Comparison of ENCODE assay signal across 9 cellular contexts in genomic region chr2:951224-952006, GRCh38. TPM values are rescaled to one million over a fixed set of nuclear protein-coding genes. Genes with fewer than 3 reads are reported as not detected.
DNase-seq lines count a peak whose midpoint lies in the region; ATAC-seq lines count a peak whose summit lies in the region.
"Had no signal": no experiment of that assay in that cellular context is flagged by ENCODE, and none has a peak within 500 bp of the region (broad histone marks: within the 10 kb centered on the region; RNA-seq: fewer than 3 reads in every experiment).

No MANE protein-coding gene starts in this region.

- H3K27ac Mint-ChIP-seq in activated T-helper 1 cell treated with anti-CD3 and anti-CD28 coated beads, Interleukin-12 subunit alpha, Interleukin-12 subunit beta, Interleukin-2, Interleukin-4 antibody, amounts not matched to agents 30 ng/mL and 10 ng/mL and 1 ng/mL, durations not matched to agents 14 hours and 24 hours and 36 hours: no peak overlapping the region
- no peak overlapping the region for H3K27ac Mint-ChIP-seq in stimulated activated effector memory CD8-positive, alpha-beta T cell treated with anti-CD3 and anti-CD28 coated beads, Interleukin-12 subunit alpha, Interleukin-12 subunit beta, amount 100 ng/mL, for 72 hours

- H3K9me3 Mint-ChIP-seq in activated T-helper 1 cell treated with anti-CD3 and anti-CD28 coated beads, Interleukin-12 subunit alpha, Interleukin-12 subunit beta, Interleukin-2, Interleukin-4 antibody, amounts not matched to agents 30 ng/mL and 10 ng/mL and 1 ng/mL, durations not matched to agents 14 hours and 24 hours and 36 hours: no peaks in the 10 kb centered on the region
- no peaks in the 10 kb centered on the region for H3K9me3 Mint-ChIP-seq in stimulated activated effector memory CD8-positive, alpha-beta T cell treated with anti-CD3 and anti-CD28 coated beads, Interleukin-12 subunit alpha, Interleukin-12 subunit beta, amount 100 ng/mL, for 72 hours

- in situ Hi-C loops in ACHN (cut with HindIII; ENCODE audit: low pct_ligation_motif_present, low pct_unique_long_range_greater_than_20kb, low sequenced_read_pairs): no loop called here

- DNase-seq in NCI-H82 (lab: John Stamatoyannopoulos, UW) (peak; percentile 9), NCI-H82 treated with DMSO at 0.1 percent for 48 hours (lab: John Stamatoyannopoulos, UW; ENCODE audit: unreplicated experiment) (no peak), iPS-NIHi11 (ENCODE audit: low spot score) (peak; percentile 37), activated gamma-delta T cell treated with Interleukin-2 at 50 U/mL for 16 hours (no peak), ACHN (no peak), HCEC 1CT (no peak)
- DNase-seq in activated T-helper 1 cell treated with anti-CD3 and anti-CD28 coated beads, Interleukin-12 subunit alpha, Interleukin-12 subunit beta, Interleukin-2, Interleukin-4 antibody, amounts not matched to agents 30 ng/mL and 10 ng/mL and 1 ng/mL, durations not matched to agents 14 hours and 24 hours and 36 hours (ENCODE audit: low spot score): no peak
- DNase-seq in stimulated activated effector memory CD8-positive, alpha-beta T cell treated with anti-CD3 and anti-CD28 coated beads, Interleukin-12 subunit alpha, Interleukin-12 subunit beta, amount 100 ng/mL, for 72 hours (ENCODE audit: low spot score in 2 of 2): no peak
- DNase-seq: SHP77 had no signal

- no peaks in the 10 kb centered on the region for H3K36me3 Mint-ChIP-seq in activated T-helper 1 cell treated with anti-CD3 and anti-CD28 coated beads, Interleukin-12 subunit alpha, Interleukin-12 subunit beta, Interleukin-2, Interleukin-4 antibody, amounts not matched to agents 30 ng/mL and 10 ng/mL and 1 ng/mL, durations not matched to agents 14 hours and 24 hours and 36 hours (ENCODE audit: low read depth)
- no peaks in the 10 kb centered on the region for H3K36me3 Mint-ChIP-seq in stimulated activated effector memory CD8-positive, alpha-beta T cell treated with anti-CD3 and anti-CD28 coated beads, Interleukin-12 subunit alpha, Interleukin-12 subunit beta, amount 100 ng/mL, for 72 hours

- H3K4me1 Mint-ChIP-seq in activated T-helper 1 cell treated with anti-CD3 and anti-CD28 coated beads, Interleukin-12 subunit alpha, Interleukin-12 subunit beta, Interleukin-2, Interleukin-4 antibody, amounts not matched to agents 30 ng/mL and 10 ng/mL and 1 ng/mL, durations not matched to agents 14 hours and 24 hours and 36 hours (ENCODE audit: low read depth): peaks cover 10% of the 10 kb centered on the region
- H3K4me1 Mint-ChIP-seq in stimulated activated effector memory CD8-positive, alpha-beta T cell treated with anti-CD3 and anti-CD28 coated beads, Interleukin-12 subunit alpha, Interleukin-12 subunit beta, amount 100 ng/mL, for 72 hours: peaks cover 9% of the 10 kb centered on the region

- ATAC-seq in stimulated activated effector memory CD8-positive, alpha-beta T cell treated with anti-CD3 and anti-CD28 coated beads, Interleukin-12 subunit alpha, Interleukin-12 subunit beta, amount 100 ng/mL, for 72 hours: no peak

- H3K27me3 Mint-ChIP-seq in activated T-helper 1 cell treated with anti-CD3 and anti-CD28 coated beads, Interleukin-12 subunit alpha, Interleukin-12 subunit beta, Interleukin-2, Interleukin-4 antibody, amounts not matched to agents 30 ng/mL and 10 ng/mL and 1 ng/mL, durations not matched to agents 14 hours and 24 hours and 36 hours (ENCODE audit: insufficient read depth): peaks cover 47% of the 10 kb centered on the region

- peak overlapping the region; percentile 77 for H3K4me3 Mint-ChIP-seq in activated T-helper 1 cell treated with anti-CD3 and anti-CD28 coated beads, Interleukin-12 subunit alpha, Interleukin-12 subunit beta, Interleukin-2, Interleukin-4 antibody, amounts not matched to agents 30 ng/mL and 10 ng/mL and 1 ng/mL, durations not matched to agents 14 hours and 24 hours and 36 hours
- peak overlapping the region; percentile 36 for H3K4me3 Mint-ChIP-seq in stimulated activated effector memory CD8-positive, alpha-beta T cell treated with anti-CD3 and anti-CD28 coated beads, Interleukin-12 subunit alpha, Interleukin-12 subunit beta, amount 100 ng/mL, for 72 hours

- intact Hi-C loops in activated T-helper 1 cell treated with anti-CD3 and anti-CD28 coated beads, Interleukin-12 subunit alpha, Interleukin-12 subunit beta, Interleukin-2, Interleukin-4 antibody, amounts not matched to agents 30 ng/mL and 10 ng/mL and 1 ng/mL, durations not matched to agents 14 hours and 24 hours and 36 hours (cut with micrococcal nuclease): no loop called here

RNA-seq across cellular contexts. Expression of gene SNTG2, which starts 0.8 kb away (rescaled TPM):
- total RNA-seq in activated T-helper 1 cell treated with anti-CD3 and anti-CD28 coated beads, Interleukin-12 subunit alpha, Interleukin-12 subunit beta, Interleukin-2, Interleukin-4 antibody, amounts not matched to agents 30 ng/mL and 10 ng/mL and 1 ng/mL, durations not matched to agents 14 hours and 24 hours and 36 hours: not detected in 2 replicates

Comparison
In these comparisons a context has a peak if more than half of its experiments do, and no peak if none do; other contexts are left out.
1. DNase-seq: peak in NCI-H82 (single experiment) and iPS-NIHi11 (single experiment); none in NCI-H82 treated with DMSO at 0.1 percent for 48 hours (single experiment), activated T-helper 1 cell treated with anti-CD3 and anti-CD28 coated beads, Interleukin-12 subunit alpha, Interleukin-12 subunit beta, Interleukin-2, Interleukin-4 antibody, amounts not matched to agents 30 ng/mL and 10 ng/mL and 1 ng/mL, durations not matched to agents 14 hours and 24 hours and 36 hours (single experiment), stimulated activated effector memory CD8-positive, alpha-beta T cell treated with anti-CD3 and anti-CD28 coated beads, Interleukin-12 subunit alpha, Interleukin-12 subunit beta, amount 100 ng/mL, for 72 hours (0 of 2), activated gamma-delta T cell treated with Interleukin-2 at 50 U/mL for 16 hours (single experiment), ACHN (single experiment) and HCEC 1CT (single experiment).